1 cellular context compared by ENCODE assay signal in the genomic region with DNA sequence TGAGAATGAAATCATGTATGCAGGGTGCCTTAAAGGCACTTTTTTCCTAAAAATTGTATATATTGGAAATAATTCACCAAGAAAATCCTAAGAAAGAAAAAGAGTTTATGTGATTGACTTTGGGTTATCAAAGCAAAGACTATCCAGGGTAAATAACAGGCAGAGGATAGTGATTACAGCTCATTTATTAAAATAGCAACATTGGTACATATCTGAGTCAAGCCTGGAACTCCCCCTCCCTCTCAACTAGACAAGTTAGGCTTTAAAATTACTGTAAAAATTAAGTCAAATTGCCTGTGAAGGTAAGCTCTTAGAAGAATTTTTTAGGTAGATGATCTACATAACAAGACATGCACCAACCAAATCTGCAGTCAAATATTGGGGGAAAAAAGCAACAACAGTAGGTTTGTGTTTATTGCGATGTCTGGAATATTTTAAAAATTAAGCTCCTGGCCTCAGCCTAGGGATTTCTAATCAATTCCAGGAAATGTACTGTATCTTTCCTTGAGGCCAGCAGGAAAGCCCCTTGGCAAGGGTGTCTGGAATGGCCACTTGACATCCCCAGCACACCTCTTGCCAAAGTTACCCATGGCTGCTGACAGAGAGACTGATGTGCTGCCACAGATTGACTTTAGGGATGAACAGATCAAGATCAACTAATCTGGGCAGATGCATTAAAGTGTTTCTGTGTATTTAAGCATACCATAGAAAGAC.
TF ChIP-seq lines count a peak whose summit lies in the region.

No MANE protein-coding gene starts in this region.

TF ChIP-seq in WTC11, 78 proteins besides CTCF, POLR2A, EP300 and RAD21 (continued from another document):
- TF ChIP-seq HMGXB4 (CRISPR knock-in tag; IDR thresholded peaks at IDR 0.05) (no peak), ZNF396 (CRISPR knock-in tag; IDR thresholded peaks at IDR 0.05; ENCODE audit: borderline replicate concordance) (no peak), ZNF425 (CRISPR knock-in tag; conservative IDR thresholded peaks at IDR 0.05) (no peak), ZNF232 (CRISPR knock-in tag; IDR thresholded peaks at IDR 0.05) (no peak), NFE2L1 (CRISPR knock-in tag; IDR thresholded peaks at IDR 0.05) (no peak), TCF7 (CRISPR knock-in tag; IDR thresholded peaks at IDR 0.05; ENCODE audit: low read depth) (no peak), SOX15 (CRISPR knock-in tag; IDR thresholded peaks at IDR 0.05) (no peak)
